In genomic region chr7:146956323-146956722, GRCh38 we compare ENCODE assay signal across 27 cellular contexts.
A peak's percentile ranks its signal among the peaks of the same experiment; 100 is the strongest.
DNase-seq lines count a peak whose midpoint lies in the region; ATAC-seq and TF ChIP-seq lines count a peak whose summit lies in the region.
"Had no signal": no experiment of that assay in that cellular context is flagged by ENCODE, and none has a peak within 500 bp of the region (broad histone marks: within the 10 kb centered on the region; RNA-seq: fewer than 3 reads in every experiment).

No MANE protein-coding gene starts in this region.

- H2AFZ ChIP-seq in SK-N-SH (ENCODE audit: low read depth): peak overlapping the region; percentile 61

- peaks cover 6% of the 10 kb centered on the region for H3F3A ChIP-seq in SK-N-SH (replicated peaks; ENCODE audit: insufficient read depth)

- CTCF ChIA-PET in SK-N-SH (lab: Yijun Ruan, JAX): no interaction called here

- no peak for TF ChIP-seq RAD21 in SK-N-SH (IDR thresholded peaks at IDR 0.05; ENCODE audit: low read length)

- POLR2A ChIA-PET in SK-N-SH (lab: Yijun Ruan, JAX): no interaction called here

- no peaks in the 10 kb centered on the region for H3K9me2 ChIP-seq in SK-N-SH

- H3K27ac ChIP-seq in SK-N-SH (ENCODE audit: low read depth in 2 of 2, low read length in 1 of 2): peak overlapping the region in 1 of 2 experiments; percentile 24; a peak in 2 of 4 replicates
- no peak overlapping the region for H3K27ac ChIP-seq in heart right ventricle
- H3K27ac ChIP-seq in heart left ventricle: no peak overlapping the region
- H3K27ac ChIP-seq: A549, cardiac muscle cell, coronary artery, esophagus muscularis mucosa, gastrocnemius medialis, left lung, transverse colon had no signal

- H3K4me2 ChIP-seq in SK-N-SH: no peak overlapping the region
- H3K4me2 ChIP-seq: A549 had no signal

- TF ChIP-seq CTCF in SK-N-SH (IDR thresholded peaks at IDR 0.05) (no peak), heart right ventricle (IDR thresholded peaks at IDR 0.05) (no peak), heart left ventricle (IDR thresholded peaks at IDR 0.05) (no peak)

- H3K4me3 ChIP-seq in SK-N-SH (ENCODE audit: low read depth in 2 of 2, low read length in 1 of 2): no peak overlapping the region
- H3K4me3 ChIP-seq in heart right ventricle: no peak overlapping the region
- H3K4me3 ChIP-seq in heart left ventricle: no peak overlapping the region
- H3K4me3 ChIP-seq: A549, cardiac muscle cell, coronary artery, esophagus muscularis mucosa, gastrocnemius medialis, left lung, transverse colon had no signal

- intact Hi-C loops in heart right ventricle (cut with DNase I) (no loop called here), posterior vena cava (cut with DNase I) (no loop called here), heart left ventricle (cut with DNase I) (no loop called here)

- TF ChIP-seq EP300 in SK-N-SH (IDR thresholded peaks at IDR 0.05; ENCODE audit: borderline replicate concordance in 1 of 2, low read depth in 1 of 2, low read length in 1 of 2): no peak

- no peaks in the 10 kb centered on the region for H3K79me2 ChIP-seq in SK-N-SH (ENCODE audit: insufficient read depth)

- H4K20me1 ChIP-seq in SK-N-SH (ENCODE audit: insufficient read depth): no peaks in the 10 kb centered on the region

- TF ChIP-seq POLR2A in heart left ventricle (IDR thresholded peaks at IDR 0.05): no peak

- no peaks in the 10 kb centered on the region for H3K36me3 ChIP-seq in SK-N-SH (replicated peaks in 1 of 2; ENCODE audit: control insufficient read depth in 1 of 2, insufficient read depth in 2 of 2, low read length in 1 of 2)
- no peaks in the 10 kb centered on the region for H3K36me3 ChIP-seq in heart right ventricle
- no peaks in the 10 kb centered on the region for H3K36me3 ChIP-seq in heart left ventricle
- H3K36me3 ChIP-seq: cardiac muscle cell, esophagus muscularis mucosa, gastrocnemius medialis, left lung, transverse colon had no signal

- H3K9me3 ChIP-seq in SK-N-SH (no peaks in the 10 kb centered on the region), heart right ventricle (peaks cover 0 to 7% (median 0%) of the 10 kb centered on the region in 11 donors), heart left ventricle (peaks cover 0 to 9% (median 0%) of the 10 kb centered on the region in 12 donors)
- H3K9me3 ChIP-seq: esophagus muscularis mucosa, gastrocnemius medialis, left lung, transverse colon had no signal

- H3K9ac ChIP-seq in SK-N-SH: no peak overlapping the region

- H3K4me1 ChIP-seq in SK-N-SH (ENCODE audit: control insufficient read depth in 1 of 2, insufficient read depth in 2 of 2, low read depth in 1 of 2, low read length in 1 of 2): peaks cover 8 to 26% of the 10 kb centered on the region in 2 experiments; a peak in 3 of 4 replicates
- peaks cover 0 to 2% (median 0%) of the 10 kb centered on the region in 9 donors for H3K4me1 ChIP-seq in heart right ventricle
- H3K4me1 ChIP-seq in heart left ventricle: peaks cover 0 to 6% (median 0%) of the 10 kb centered on the region in 12 donors
- H3K4me1 ChIP-seq: A549, esophagus muscularis mucosa, gastrocnemius medialis, left lung, transverse colon had no signal

- ATAC-seq in SK-N-SH treated with all-trans-retinoic acid at 6 μM for 48 hours (no peak), heart right ventricle (no peak), heart left ventricle (no peak)
- ATAC-seq: A549; activated CD4-positive, CD25-positive, alpha-beta regulatory T cell treated with anti-CD3 and anti-CD28 coated beads, Interleukin-2, amount 50 U/mL, for 24 hours; activated naive CD4-positive, alpha-beta T cell treated with anti-CD3 and anti-CD28 coated beads, Interleukin-2, amount 50 U/mL, for 72 hours; gastrocnemius medialis; left lung had no signal

- no peaks in the 10 kb centered on the region for H3K27me3 ChIP-seq in SK-N-SH (ENCODE audit: insufficient read depth)
- no peaks in the 10 kb centered on the region for H3K27me3 ChIP-seq in heart right ventricle
- no peaks in the 10 kb centered on the region for H3K27me3 ChIP-seq in heart left ventricle
- H3K27me3 ChIP-seq: cardiac muscle cell, esophagus muscularis mucosa, gastrocnemius medialis, left lung, transverse colon had no signal

- DNase-seq in SK-N-SH (no peak), NCI-H2029 treated with DMSO at 0.1 percent for 48 hours (lab: John Stamatoyannopoulos, UW) (peak; percentile 71), NCI-H748 (lab: John Stamatoyannopoulos, UW; ENCODE audit: unreplicated experiment) (peak; percentile 88), heart right ventricle (no peak), posterior vena cava (ENCODE audit: low spot score) (no peak), heart left ventricle (no peak)
- DNase-seq in activated CD4-positive, alpha-beta T cell treated with anti-CD3 and anti-CD28 coated beads for 1 hour: no peak
- DNase-seq: activated CD4-positive, alpha-beta memory T cell treated with anti-CD3 and anti-CD28 coated beads, Interleukin-2, amount 10 ng/mL, durations not matched to agents 7 days and 5 days; aorta; DND-41; endodermal cell; gastrocnemius medialis; H7; hypothalamus; left lung; mesendoderm; NCI-H526; Right ventricle myocardium superior; stimulated activated CD8-positive, alpha-beta memory T cell treated with anti-CD3 and anti-CD28 coated beads, Interleukin-4, amount 100 ng/mL, for 48 hours; transverse colon had no signal

TF ChIP-seq in SK-N-SH, 30 proteins besides CTCF, POLR2A, EP300 and RAD21:
- TF ChIP-seq SMC3 (IDR thresholded peaks at IDR 0.05; ENCODE audit: low read depth, low read length): no peak
- TF ChIP-seq GATA2 (CRISPR knock-in tag; IDR thresholded peaks at IDR 0.05): no peak
- no peak for TF ChIP-seq MEF2A (IDR thresholded peaks at IDR 0.05; ENCODE audit: borderline replicate concordance, low read depth)
- peak; percentile 24; the same call in 1 of the 2 replicates for TF ChIP-seq NFIC (IDR thresholded peaks at IDR 0.05; ENCODE audit: borderline replicate concordance)
TF ChIP-seq in SK-N-SH: peak in this region for 1.

TF ChIP-seq in SK-N-SH treated with all-trans-retinoic acid at 6 μM for 48 hours, 23 proteins besides CTCF, POLR2A, EP300 and RAD21:
- TF ChIP-seq ZNF565 (CRISPR knock-in tag; conservative IDR thresholded peaks at IDR 0.05; ENCODE audit: low read depth): no peak
- no peak for TF ChIP-seq RARB (CRISPR knock-in tag; IDR thresholded peaks at IDR 0.05)
- no peak for TF ChIP-seq ZFP3 (CRISPR knock-in tag; IDR thresholded peaks at IDR 0.05)
- TF ChIP-seq CSRNP3 (CRISPR knock-in tag; IDR thresholded peaks at IDR 0.05): no peak
- TF ChIP-seq PPARA (CRISPR knock-in tag; IDR thresholded peaks at IDR 0.05; ENCODE audit: borderline replicate concordance): no peak
- no peak for TF ChIP-seq ARNTL (CRISPR knock-in tag; IDR thresholded peaks at IDR 0.05; ENCODE audit: borderline replicate concordance, low read depth)
- no peak for TF ChIP-seq BACH2 (CRISPR knock-in tag; IDR thresholded peaks at IDR 0.05; ENCODE audit: borderline replicate concordance)
- TF ChIP-seq ISL1 (CRISPR knock-in tag; IDR thresholded peaks at IDR 0.05): no peak

Comparison
In these comparisons a context has a peak if more than half of its experiments do, and no peak if none do; other contexts are left out.
1. DNase-seq: peak in NCI-H2029 treated with DMSO at 0.1 percent for 48 hours (single experiment) and NCI-H748 (single experiment); none in SK-N-SH (single experiment), heart right ventricle (0 of 2), posterior vena cava (single experiment), heart left ventricle (0 of 5) and activated CD4-positive, alpha-beta T cell treated with anti-CD3 and anti-CD28 coated beads for 1 hour (single experiment).